Comparison of ENCODE assay signal across 8 cellular contexts in the genomic region with DNA sequence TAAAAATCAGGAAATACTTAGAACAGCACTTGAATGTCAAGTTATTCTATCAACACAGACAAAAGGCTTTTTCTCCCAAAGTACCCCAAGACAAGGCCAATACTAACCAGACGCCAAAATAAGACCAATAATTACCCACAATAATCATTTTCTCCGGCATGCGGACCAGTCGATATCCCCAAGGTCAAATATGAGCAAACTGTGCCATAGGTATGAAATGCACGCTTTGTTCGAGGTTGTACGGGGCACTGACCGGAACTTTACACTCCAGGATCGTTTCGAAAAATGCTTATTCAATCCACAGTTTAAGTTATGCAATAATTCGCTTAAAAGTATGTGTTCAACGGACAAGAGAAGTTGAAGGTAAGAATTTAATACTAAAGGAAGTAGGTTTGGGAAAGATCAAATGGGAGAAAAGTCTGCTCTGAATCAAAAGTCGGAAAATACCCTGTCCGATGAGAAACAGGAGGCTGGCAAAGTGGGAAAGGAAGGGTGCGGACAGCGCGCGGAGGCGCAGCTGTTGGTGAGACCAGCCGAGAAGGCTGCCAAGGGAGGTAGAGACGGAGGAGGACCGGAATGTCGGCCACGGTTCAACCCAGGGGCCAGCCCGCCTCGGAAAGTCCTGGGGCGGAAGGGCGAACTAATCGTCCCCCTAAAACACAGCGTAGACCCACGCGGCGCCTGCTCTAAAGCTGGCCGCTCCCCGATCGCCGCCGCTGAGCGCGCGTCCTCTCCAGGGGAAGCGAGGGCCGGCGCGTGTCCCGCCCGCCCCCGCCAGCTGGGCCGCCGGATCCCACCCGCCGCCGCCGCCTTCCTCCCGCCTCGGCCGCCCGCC. TPM values are rescaled to one million over a fixed set of nuclear protein-coding genes. Genes with fewer than 3 reads are reported as not detected.
DNase-seq lines count a peak whose midpoint lies in the region; ATAC-seq and TF ChIP-seq lines count a peak whose summit lies in the region.

No MANE protein-coding gene starts in this region.

- H3K27me3 ChIP-seq in Panc1 (ENCODE audit: control insufficient read depth, insufficient read depth, low read length), result no peaks in the 10 kb centered on the region
- no peaks in the 10 kb centered on the region for H3K27me3 ChIP-seq in stomach

- peak overlapping the region; percentile 79 to 91 for H3K4me3 ChIP-seq in Panc1 (ENCODE audit: low read depth in 2 of 2, low read length in 2 of 2)
- peak overlapping the region; percentile 94 for H3K4me3 ChIP-seq in choroid plexus epithelial cell (ENCODE audit: low read depth, low read length)
- H3K4me3 ChIP-seq in stomach, result peak overlapping the region; percentile 63 to 83 (median 75)

- intact Hi-C loops in Panc1 (cut with micrococcal nuclease; ENCODE audit: unreplicated experiment) (loop anchor here (1.0 to 5.0 kb wide), 3 partner anchors 12 to 247 kb away; no protein-coding TSS in a partner anchor), left colon (cut with DNase I, micrococcal nuclease) (loop anchor here in 1 of 2 donors (10.0 kb wide), 1 partner anchor 69 kb away; a partner anchor contains a TSS), stomach (cut with DNase I; ENCODE audit: low total_unique reads) (no loop called here)

- peaks cover 39% of the 10 kb centered on the region for H3K4me1 ChIP-seq in Panc1 (ENCODE audit: control insufficient read depth, insufficient read depth, low read length)
- H3K4me1 ChIP-seq in stomach, result peaks cover 33 to 60% (median 45%) of the 10 kb centered on the region in 4 donors

- H3K27ac ChIP-seq in Panc1 (ENCODE audit: low read length), result peak overlapping the region; percentile 98
- H3K27ac ChIP-seq in stomach, result peak overlapping the region; percentile 95 to 99 (median 98)

- no peak for TF ChIP-seq CTCF in Panc1 (IDR thresholded peaks at IDR 0.05)
- TF ChIP-seq CTCF in choroid plexus epithelial cell (conservative IDR thresholded peaks at IDR 0.05; ENCODE audit: low read depth, low read length), result peak; percentile 0
- no peak for TF ChIP-seq CTCF in stomach (IDR thresholded peaks at IDR 0.05)

- DNase-seq in NCI-H2171 treated with DMSO at 0.1 percent for 48 hours (lab: John Stamatoyannopoulos, UW) (peak; percentile 49), NCI-H2171 (lab: John Stamatoyannopoulos, UW) (no peak), HS-27A (ENCODE audit: low read depth) (peak; percentile 59), Panc1 (ENCODE audit: low read depth, low spot score) (no peak), choroid plexus epithelial cell (ENCODE audit: low read depth) (peak; percentile 57), left colon (peak; percentile 16 to 54), stomach (no peak)

- WGBS in stomach, 5 donors, result 0 to 1% (median 1%) methylated on average over 30 to 58 of the region's 58 CpGs

- H3K9me3 ChIP-seq in Panc1 (ENCODE audit: control insufficient read depth, insufficient read depth, low read depth, low read length) (peaks cover 4% of the 10 kb centered on the region; the same call in 1 of the 2 replicates), stomach (peaks cover 0 to 9% (median 0%) of the 10 kb centered on the region in 4 donors)

- CTCF ChIA-PET in Panc1 (lab: Charles Lee), result interaction anchor here (0.6 to 1.5 kb wide), 4 partner anchors 26 to 115 kb away, joined by 3 to 11 read pairs (median 4); a partner anchor contains a TSS

- POLR2A ChIA-PET in Panc1 (lab: Charles Lee), result interaction anchor here (0.7 to 2.2 kb wide), 8 partner anchors 15 to 935 kb away, joined by 3 to 11 read pairs (median 4); a partner anchor contains a TSS

- BruUV-seq in Panc1 (replicated peaks; lab: Mats Ljungman, UMichigan), result no TSS peak

- in situ Hi-C loops in Panc1 (cut with HindIII; ENCODE audit: low pct_unique_long_range_greater_than_20kb, low sequenced_read_pairs), result no loop called here

- TF ChIP-seq EP300 in stomach (IDR thresholded peaks at IDR 0.05), result no peak

- ATAC-seq in GM21447 (IDR thresholded peaks at IDR 0.05; ENCODE audit: unreplicated experiment), result peak; percentile 30
- peak; percentile 73 for ATAC-seq in Panc1
- ATAC-seq in left colon, result peak; percentile 56

- H3K36me3 ChIP-seq in Panc1 (ENCODE audit: control insufficient read depth, insufficient read depth, low read length) (peaks cover 14% of the 10 kb centered on the region), stomach (peaks cover 0 to 6% (median 4%) of the 10 kb centered on the region in 4 donors)

- no peak for TF ChIP-seq POLR2A in stomach (IDR thresholded peaks at IDR 0.05)

RNA-seq across cellular contexts. Expression of a gene that starts 0.8 kb away (rescaled TPM):
- total RNA-seq in Panc1 (2021; ENCODE audit: unreplicated experiment), result 5.0 TPM
- polyA plus RNA-seq in Panc1 (2012; ENCODE audit: insufficient read length), result 2.4 TPM
- total RNA-seq in left colon, result 1 to 10 TPM in 1 of 2 donors, under 1 TPM in 1; 0.61 to 1.1 TPM
- 1 to 10 TPM in 2 of 5 donors, not detected in 3; 1.3 to 1.8 TPM for total RNA-seq in stomach
- polyA plus RNA-seq in stomach, result 1 to 10 TPM in 1 of 3 donors, not detected in 2; 1.5 TPM

RNA-seq across cellular contexts. Expression of a gene that starts 1.0 kb away (rescaled TPM):
- total RNA-seq in Panc1 (2021; ENCODE audit: unreplicated experiment), result 283 TPM
- 460 TPM for polyA plus RNA-seq in Panc1 (2012; ENCODE audit: insufficient read length)
- 100 to 1,000 TPM; 126 to 148 TPM for total RNA-seq in left colon
- total RNA-seq in stomach, result 100 to 1,000 TPM in 3 of 5 donors, 10 to 100 TPM in 2; 20.6 to 197 (median 131) TPM
- polyA plus RNA-seq in stomach, result 100 to 1,000 TPM; 158 to 185 (median 180) TPM

RNA-seq across cellular contexts. Expression of a gene that starts 26.3 kb away (rescaled TPM):
- total RNA-seq in Panc1 (2021; ENCODE audit: unreplicated experiment) (73.0 TPM), left colon (10 to 100 TPM; 23.5 to 25.2 TPM), stomach (10 to 100 TPM in 4 of 5 donors, 1 to 10 TPM in 1; 7.6 to 40.8 (median 21.9) TPM)
- 43.2 TPM for polyA plus RNA-seq in Panc1 (2012; ENCODE audit: insufficient read length)
- polyA plus RNA-seq in stomach, result 10 to 100 TPM; 22.4 to 34.7 (median 29.3) TPM

Comparison
In these comparisons a context has a peak if more than half of its experiments do, and no peak if none do; other contexts are left out.
1. DNase-seq: peak in NCI-H2171 treated with DMSO at 0.1 percent for 48 hours (single experiment), HS-27A (single experiment), choroid plexus epithelial cell (single experiment) and left colon (2 of 2); none in NCI-H2171 (single experiment), Panc1 (single experiment) and stomach (single experiment).
2. Peak in every context shown above with its lines, with median percentiles within 50 percentile points of each other: ATAC-seq and H3K4me3 ChIP-seq.